1 cellular context compared by ENCODE assay signal in the genomic region with DNA sequence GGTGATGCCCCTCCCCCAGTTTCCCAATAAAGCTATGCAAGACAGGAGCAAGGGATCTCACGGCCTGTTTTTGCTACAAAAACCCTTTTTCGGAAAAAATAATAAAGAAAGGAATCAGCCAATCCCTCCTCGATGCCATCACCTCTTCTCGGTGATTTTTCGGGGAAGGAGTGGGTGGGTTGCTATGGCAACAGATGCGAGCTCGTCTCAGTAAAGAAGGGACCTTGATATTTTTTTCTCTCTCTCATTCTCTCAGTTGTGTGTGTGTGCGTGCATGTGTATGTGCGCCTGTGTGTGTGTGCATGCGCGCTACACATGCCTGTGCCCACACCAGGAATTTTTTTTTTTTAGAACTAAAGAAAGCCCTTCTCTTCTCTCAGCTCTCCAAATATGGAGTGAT.
TF ChIP-seq lines count a peak whose summit lies in the region.

No MANE protein-coding gene starts in this region.

TF ChIP-seq in K562, 482 proteins besides CTCF, POLR2A, EP300 and RAD21:
- TF ChIP-seq CSDE1 (IDR thresholded peaks at IDR 0.05) (no peak), EGR1 (conservative IDR thresholded peaks at IDR 0.05) (peak; percentile 81), RFX1 (IDR thresholded peaks at IDR 0.05) (peak; percentile 84)
